Comparison of ENCODE assay signal across 1 cellular context in genomic region chr1:38153426-38154088, GRCh38.
TF ChIP-seq lines count a peak whose summit lies in the region.

No MANE protein-coding gene starts in this region.

TF ChIP-seq in SK-N-SH, 30 proteins besides CTCF, POLR2A, EP300 and RAD21 (continued from another document):
- TF ChIP-seq RXRA (IDR thresholded peaks at IDR 0.05; ENCODE audit: borderline replicate concordance, low read depth) (no peak), PBX3 (IDR thresholded peaks at IDR 0.05) (no peak), IRF3 (IDR thresholded peaks at IDR 0.05; ENCODE audit: low read depth, low read length) (no peak), FOSL2 (IDR thresholded peaks at IDR 0.05; ENCODE audit: borderline replicate concordance, low read depth) (no peak), MEF2A (IDR thresholded peaks at IDR 0.05; ENCODE audit: borderline replicate concordance, low read depth) (no peak), MAX (IDR thresholded peaks at IDR 0.05; ENCODE audit: low read depth) (no peak), SIN3A (IDR thresholded peaks at IDR 0.05; ENCODE audit: borderline replicate concordance, low read depth, low read length) (no peak), USF1 (IDR thresholded peaks at IDR 0.05; ENCODE audit: borderline replicate concordance, low read depth) (no peak), RFX5 (IDR thresholded peaks at IDR 0.05; ENCODE audit: low read length) (no peak), GATA2 (CRISPR knock-in tag; IDR thresholded peaks at IDR 0.05) (no peak)
